Comparison of ENCODE assay signal across 23 cellular contexts in genomic region chr10:49756641-49757040, GRCh38. TPM values are rescaled to one million over a fixed set of nuclear protein-coding genes. Genes with fewer than 3 reads are reported as not detected.
"Had no signal": no experiment of that assay in that cellular context is flagged by ENCODE, and none has a peak within 500 bp of the region (broad histone marks: within the 10 kb centered on the region; RNA-seq: fewer than 3 reads in every experiment).

No MANE protein-coding gene starts in this region.

- H3K27me3 ChIP-seq: pancreas, right lobe of liver, testis had no signal

- H3K9me3 ChIP-seq: esophagus squamous epithelium, heart right ventricle, lower lobe of right lung, neutrophil, pancreas, right lobe of liver, testis, tibial artery had no signal

- ATAC-seq: heart right ventricle, left ventricle myocardium superior, lower lobe of right lung, natural killer cell, pancreas, right lobe of liver had no signal

- H3K4me1 ChIP-seq: lower lobe of right lung, pancreas, testis had no signal

- DNase-seq: cerebellar nuclear complex; effector CD8-positive, alpha-beta T cell; esophagus squamous epithelium; foreskin melanocyte; glutamatergic neuron; heart right ventricle; hippocampal formation; left ventricle myocardium superior; lower lobe of right lung; natural killer cell; pancreas; right lobe of liver; small intestine; stimulated activated CD4-positive, alpha-beta T cell treated with anti-CD3 and anti-CD28 coated beads, Interleukin-12 subunit alpha, Interleukin-12 subunit beta, amount 100 ng/mL, for 4 hours; stimulated activated CD4-positive, alpha-beta T cell treated with anti-CD3 and anti-CD28 coated beads, Interleukin-1b, Interleukin-23, amount 100 ng/mL, for 48 hours; stimulated activated CD4-positive, alpha-beta T cell treated with anti-CD3 and anti-CD28 coated beads, Interleukin-4, amount 100 ng/mL, for 1 hour; stimulated activated CD8-positive, alpha-beta memory T cell treated with anti-CD3 and anti-CD28 coated beads, Interleukin-4, amount 100 ng/mL, for 48 hours; stimulated activated naive CD4-positive, alpha-beta T cell treated with Interleukin-2 at 50 U/mL for 16 hours; substantia nigra; testis; tibial artery had no signal

- H3K27ac ChIP-seq: esophagus squamous epithelium, heart right ventricle, lower lobe of right lung, neutrophil, pancreas, right lobe of liver, testis, tibial artery had no signal

- H3K4me3 ChIP-seq: esophagus squamous epithelium, heart right ventricle, lower lobe of right lung, pancreas, right lobe of liver, testis, tibial artery had no signal

- H3K36me3 ChIP-seq: esophagus squamous epithelium, heart right ventricle, lower lobe of right lung, neutrophil, pancreas, tibial artery had no signal

RNA-seq across cellular contexts. Expression of gene OGDHL, which starts 5.5 kb away (rescaled TPM):
- total RNA-seq: mononuclear cell, natural killer cell had no signal
